8 cellular contexts compared by ENCODE assay signal in the genomic region with DNA sequence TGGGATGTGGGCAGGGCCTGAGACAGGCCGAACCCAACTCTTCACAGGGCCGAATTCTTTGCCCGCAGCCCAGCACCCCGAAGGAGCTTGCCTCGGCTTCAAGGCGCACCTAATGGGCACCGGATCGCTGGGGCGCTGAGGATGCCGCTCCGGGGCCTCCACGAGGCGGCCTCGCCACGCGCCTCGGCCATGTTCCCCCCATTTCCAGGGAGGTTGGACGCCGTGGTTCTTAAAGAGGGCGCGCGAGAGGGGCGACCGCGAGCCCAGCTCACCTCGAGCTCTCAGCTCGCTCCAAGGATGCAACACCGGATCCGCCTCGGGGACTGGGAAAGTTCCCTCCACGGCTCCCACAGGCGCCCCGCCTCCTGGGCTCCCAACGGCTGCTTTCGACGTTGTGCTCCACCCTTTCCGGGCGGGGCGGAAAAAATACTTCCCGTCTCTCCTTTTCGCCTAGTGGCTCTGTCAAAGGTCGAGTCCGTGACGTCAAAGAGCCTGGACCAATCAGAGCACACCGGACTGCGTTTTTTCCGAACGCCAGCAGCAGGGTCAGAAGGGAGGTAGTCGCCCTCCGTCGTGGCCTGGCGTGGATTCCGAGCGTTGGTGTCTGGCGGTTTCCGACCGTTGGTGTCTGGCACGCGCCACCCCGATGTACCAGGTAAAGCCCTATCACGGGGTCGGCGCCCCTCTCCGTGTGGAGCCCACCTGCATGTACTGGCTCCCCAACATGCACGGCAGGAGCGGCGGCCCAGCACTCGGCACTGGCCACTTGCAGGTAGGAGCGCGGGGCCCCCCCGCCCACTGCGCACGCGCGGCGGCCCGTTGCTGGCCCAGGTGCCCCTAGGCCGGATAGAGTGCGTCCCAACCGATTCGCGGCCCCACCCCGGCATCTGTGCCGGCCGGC. TPM values are rescaled to one million over a fixed set of nuclear protein-coding genes. Genes with fewer than 3 reads are reported as not detected.
DNase-seq lines count a peak whose midpoint lies in the region; ATAC-seq and TF ChIP-seq lines count a peak whose summit lies in the region.
"Not testable (repeated sequence)": the region's sequence is repeated elsewhere in the genome, so short reads cannot be mapped to it uniquely, and the experiment has no call there.

No MANE protein-coding gene starts in this region.

- peak overlapping the region; percentile 85 to 98 (median 97) for H3K27ac Mint-ChIP-seq in IgD-negative memory B cell

- H3K9me3 ChIP-seq in mucosa of rectum (ENCODE audit: control insufficient read depth in 2 of 2, low read length in 2 of 2), result not testable (repeated sequence)

- ATAC-seq in GM21529 (IDR thresholded peaks at IDR 0.05; ENCODE audit: unreplicated experiment), result peak; percentile 95

- H3K27me3 Mint-ChIP-seq in IgD-negative memory B cell, result not testable (repeated sequence)

- not testable (repeated sequence) for H3K9me3 Mint-ChIP-seq in IgD-negative memory B cell

- DNase-seq in DMS114 treated with DMSO at 0.1 percent for 48 hours (lab: John Stamatoyannopoulos, UW; ENCODE audit: unreplicated experiment) (peak; percentile 79), OCI-M1 (lab: John Stamatoyannopoulos, UW) (peak; percentile 99), activated T-cell treated with anti-CD3 and anti-CD28 coated beads for 48 hours (ENCODE audit: low read depth) (peak; percentile 81), epithelial cell of proximal tubule (ENCODE audit: low read depth) (peak; percentile 58)
- DNase-seq in stimulated activated CD8-positive, alpha-beta memory T cell treated with anti-CD3 and anti-CD28 coated beads, Interleukin-4, amount 100 ng/mL, for 4 hours (ENCODE audit: low read depth in 2 of 2, low spot score in 1 of 2), result peak; percentile 63 to 74

- not testable (repeated sequence) for H3K36me3 ChIP-seq in mucosa of rectum (ENCODE audit: control insufficient read depth in 2 of 2, insufficient read depth in 2 of 2, low read length in 2 of 2)

- H3K4me1 Mint-ChIP-seq in IgD-negative memory B cell, result peaks cover 9 to 15% (median 9%) of the 10 kb centered on the region in 3 donors

- H3K36me3 Mint-ChIP-seq in IgD-negative memory B cell, result not testable (repeated sequence)

- not testable (repeated sequence) for H3K4me1 ChIP-seq in mucosa of rectum (ENCODE audit: control insufficient read depth in 2 of 2, insufficient read depth in 2 of 2, low read length in 2 of 2)

- H3K4me3 Mint-ChIP-seq in IgD-negative memory B cell, result peak overlapping the region; percentile 89 to 99 (median 94)

- H3K4me3 ChIP-seq in epithelial cell of proximal tubule (ENCODE audit: low read depth, low read length) (peak overlapping the region; percentile 70), mucosa of rectum (ENCODE audit: low read length in 2 of 2) (peak overlapping the region; percentile 78 to 95)

- peak overlapping the region; percentile 94 to 98 for H3K27ac ChIP-seq in mucosa of rectum (ENCODE audit: low read depth in 2 of 2, low read length in 2 of 2)

- not testable (repeated sequence) for TF ChIP-seq CTCF in epithelial cell of proximal tubule (conservative IDR thresholded peaks at IDR 0.05; ENCODE audit: low read depth, low read length)

- H3K9ac ChIP-seq in mucosa of rectum (ENCODE audit: low read depth in 1 of 2, low read length in 2 of 2), result peak overlapping the region; percentile 72 to 85

- not testable (repeated sequence) for H3K27me3 ChIP-seq in mucosa of rectum (ENCODE audit: control insufficient read depth in 2 of 2, insufficient read depth in 2 of 2, low read length in 2 of 2)

RNA-seq across cellular contexts. Expression of a gene that starts 22.1 kb away (rescaled TPM):
- polyA plus RNA-seq in IgD-negative memory B cell, result 14.3 TPM
- total RNA-seq in epithelial cell of proximal tubule, result 14.3 and 14.5 TPM in 2 replicates

RNA-seq across cellular contexts. Expression of a gene that starts 28.3 kb away (rescaled TPM):
- polyA plus RNA-seq in IgD-negative memory B cell, result 9.9 TPM
- not detected in 2 replicates for total RNA-seq in epithelial cell of proximal tubule

RNA-seq across cellular contexts. Expression of a gene that starts 37.5 kb away (rescaled TPM):
- 2.3 TPM for polyA plus RNA-seq in IgD-negative memory B cell
- total RNA-seq in epithelial cell of proximal tubule, result not detected in 2 replicates

Comparison
In these comparisons a context has a peak if more than half of its experiments do, and no peak if none do; other contexts are left out.
1. Peak in every context shown above with its lines: DNase-seq, ATAC-seq, H3K4me3 ChIP-seq and H3K27ac ChIP-seq.